ENCODE assay signal across 1 cellular context in the genomic region with DNA sequence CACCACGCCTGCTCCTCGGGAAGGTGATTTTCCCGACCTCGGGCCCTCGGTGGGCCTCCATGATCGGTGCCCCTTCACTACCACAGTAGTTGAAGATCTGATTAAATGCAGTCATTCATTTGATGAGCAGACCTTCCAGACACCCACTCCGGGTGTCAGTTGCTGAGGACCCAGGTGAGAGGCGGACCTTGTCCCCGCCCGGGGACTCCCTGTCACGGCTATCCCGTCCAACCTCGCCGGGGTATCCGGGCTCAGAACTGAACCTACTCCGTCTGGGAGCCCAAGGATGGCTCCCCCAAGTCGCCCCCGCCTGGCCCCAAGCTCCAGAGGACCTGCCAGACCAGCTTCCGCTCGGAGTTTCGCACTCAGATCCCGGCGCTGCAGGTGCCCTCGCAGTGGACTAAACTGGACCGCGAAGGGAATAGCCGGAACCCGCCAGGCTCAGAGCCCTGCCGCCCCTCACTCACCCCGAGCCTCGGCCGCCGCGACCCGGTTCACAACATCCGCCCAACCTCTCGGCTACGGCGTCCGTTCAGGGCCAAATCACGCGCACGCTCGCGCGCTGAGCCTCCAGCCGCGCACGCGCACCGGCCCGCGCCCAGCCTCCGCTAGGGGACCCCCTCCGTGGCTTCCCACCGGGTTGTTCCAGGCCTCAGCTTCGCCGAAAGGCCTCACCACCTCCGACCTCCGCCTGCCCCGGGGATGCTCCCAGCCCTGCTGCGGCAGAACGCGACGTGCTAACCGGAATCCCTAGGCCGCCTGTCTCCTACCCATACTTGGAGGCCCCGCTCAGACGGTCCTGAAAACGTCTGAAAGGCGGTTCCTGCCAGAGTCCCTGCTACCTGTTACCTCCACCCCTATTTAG.
TF ChIP-seq lines count a peak whose summit lies in the region.

No MANE protein-coding gene starts in this region.

TF ChIP-seq in K562, 482 proteins besides CTCF, POLR2A, EP300 and RAD21 (continued from another document and continues in another):
- TF ChIP-seq HNRNPK (IDR thresholded peaks at IDR 0.05; ENCODE audit: low read depth, low read length, poor library complexity, severe bottlenecking) = peak; percentile 86
- TF ChIP-seq, protein P1, sequence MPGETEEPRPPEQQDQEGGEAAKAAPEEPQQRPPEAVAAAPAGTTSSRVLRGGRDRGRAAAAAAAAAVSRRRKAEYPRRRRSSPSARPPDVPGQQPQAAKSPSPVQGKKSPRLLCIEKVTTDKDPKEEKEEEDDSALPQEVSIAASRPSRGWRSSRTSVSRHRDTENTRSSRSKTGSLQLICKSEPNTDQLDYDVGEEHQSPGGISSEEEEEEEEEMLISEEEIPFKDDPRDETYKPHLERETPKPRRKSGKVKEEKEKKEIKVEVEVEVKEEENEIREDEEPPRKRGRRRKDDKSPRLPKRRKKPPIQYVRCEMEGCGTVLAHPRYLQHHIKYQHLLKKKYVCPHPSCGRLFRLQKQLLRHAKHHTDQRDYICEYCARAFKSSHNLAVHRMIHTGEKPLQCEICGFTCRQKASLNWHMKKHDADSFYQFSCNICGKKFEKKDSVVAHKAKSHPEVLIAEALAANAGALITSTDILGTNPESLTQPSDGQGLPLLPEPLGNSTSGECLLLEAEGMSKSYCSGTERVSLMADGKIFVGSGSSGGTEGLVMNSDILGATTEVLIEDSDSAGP (CRISPR knock-in tag; IDR thresholded peaks at IDR 0.05) = peak; percentile 74
- peak; percentile 90 for TF ChIP-seq POLR2B (IDR thresholded peaks at IDR 0.05; ENCODE audit: low read depth, partially characterized antibody)
- peak; percentile 100 for TF ChIP-seq FIP1L1 (IDR thresholded peaks at IDR 0.05; ENCODE audit: low read depth, low read length, poor library complexity, severe bottlenecking)
- peak; percentile 84 to 87 for TF ChIP-seq FOXK2 (conservative IDR thresholded peaks at IDR 0.05 in 1 of 2, IDR thresholded peaks at IDR 0.05 in 1 of 2; ENCODE audit: low read depth in 2 of 2)
- TF ChIP-seq NONO (IDR thresholded peaks at IDR 0.05; ENCODE audit: low read depth in 2 of 2, low read length in 1 of 2) = no peak; a peak in 1 of 4 replicates
- no peak; the same call in 1 of the 2 replicates for TF ChIP-seq TCFL5 (CRISPR knock-in tag; conservative IDR thresholded peaks at IDR 0.05)
- TF ChIP-seq, protein P2, sequence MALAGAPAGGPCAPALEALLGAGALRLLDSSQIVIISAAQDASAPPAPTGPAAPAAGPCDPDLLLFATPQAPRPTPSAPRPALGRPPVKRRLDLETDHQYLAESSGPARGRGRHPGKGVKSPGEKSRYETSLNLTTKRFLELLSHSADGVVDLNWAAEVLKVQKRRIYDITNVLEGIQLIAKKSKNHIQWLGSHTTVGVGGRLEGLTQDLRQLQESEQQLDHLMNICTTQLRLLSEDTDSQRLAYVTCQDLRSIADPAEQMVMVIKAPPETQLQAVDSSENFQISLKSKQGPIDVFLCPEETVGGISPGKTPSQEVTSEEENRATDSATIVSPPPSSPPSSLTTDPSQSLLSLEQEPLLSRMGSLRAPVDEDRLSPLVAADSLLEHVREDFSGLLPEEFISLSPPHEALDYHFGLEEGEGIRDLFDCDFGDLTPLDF (CRISPR knock-in tag; IDR thresholded peaks at IDR 0.05) = peak; percentile 95
- no peak for TF ChIP-seq MCM3 (IDR thresholded peaks at IDR 0.05)
- TF ChIP-seq CAMTA2 (CRISPR knock-in tag; conservative IDR thresholded peaks at IDR 0.05) = peak; percentile 96; the same call in 1 of the 2 replicates
- TF ChIP-seq MAZ (CRISPR knock-in tag; conservative IDR thresholded peaks at IDR 0.05 in 1 of 2, IDR thresholded peaks at IDR 0.05 in 1 of 2) = peak; percentile 97 to 99
- TF ChIP-seq GTF2F1 (IDR thresholded peaks at IDR 0.05; ENCODE audit: low read depth, low read length) = peak; percentile 80
- no peak for TF ChIP-seq CBX1 (IDR thresholded peaks at IDR 0.05; ENCODE audit: low read depth)
- peak; percentile 62; the same call in 1 of the 2 replicates for TF ChIP-seq BCL6 (CRISPR knock-in tag; IDR thresholded peaks at IDR 0.05)
- TF ChIP-seq ZNF12 (CRISPR knock-in tag; IDR thresholded peaks at IDR 0.05) = peak; percentile 86; the same call in 1 of the 2 replicates
- TF ChIP-seq ETV1 (tag; conservative IDR thresholded peaks at IDR 0.05; ENCODE audit: low read depth) = peak; percentile 83
- TF ChIP-seq SOX6 (IDR thresholded peaks at IDR 0.05) = peak; percentile 60
- TF ChIP-seq, protein P3, sequence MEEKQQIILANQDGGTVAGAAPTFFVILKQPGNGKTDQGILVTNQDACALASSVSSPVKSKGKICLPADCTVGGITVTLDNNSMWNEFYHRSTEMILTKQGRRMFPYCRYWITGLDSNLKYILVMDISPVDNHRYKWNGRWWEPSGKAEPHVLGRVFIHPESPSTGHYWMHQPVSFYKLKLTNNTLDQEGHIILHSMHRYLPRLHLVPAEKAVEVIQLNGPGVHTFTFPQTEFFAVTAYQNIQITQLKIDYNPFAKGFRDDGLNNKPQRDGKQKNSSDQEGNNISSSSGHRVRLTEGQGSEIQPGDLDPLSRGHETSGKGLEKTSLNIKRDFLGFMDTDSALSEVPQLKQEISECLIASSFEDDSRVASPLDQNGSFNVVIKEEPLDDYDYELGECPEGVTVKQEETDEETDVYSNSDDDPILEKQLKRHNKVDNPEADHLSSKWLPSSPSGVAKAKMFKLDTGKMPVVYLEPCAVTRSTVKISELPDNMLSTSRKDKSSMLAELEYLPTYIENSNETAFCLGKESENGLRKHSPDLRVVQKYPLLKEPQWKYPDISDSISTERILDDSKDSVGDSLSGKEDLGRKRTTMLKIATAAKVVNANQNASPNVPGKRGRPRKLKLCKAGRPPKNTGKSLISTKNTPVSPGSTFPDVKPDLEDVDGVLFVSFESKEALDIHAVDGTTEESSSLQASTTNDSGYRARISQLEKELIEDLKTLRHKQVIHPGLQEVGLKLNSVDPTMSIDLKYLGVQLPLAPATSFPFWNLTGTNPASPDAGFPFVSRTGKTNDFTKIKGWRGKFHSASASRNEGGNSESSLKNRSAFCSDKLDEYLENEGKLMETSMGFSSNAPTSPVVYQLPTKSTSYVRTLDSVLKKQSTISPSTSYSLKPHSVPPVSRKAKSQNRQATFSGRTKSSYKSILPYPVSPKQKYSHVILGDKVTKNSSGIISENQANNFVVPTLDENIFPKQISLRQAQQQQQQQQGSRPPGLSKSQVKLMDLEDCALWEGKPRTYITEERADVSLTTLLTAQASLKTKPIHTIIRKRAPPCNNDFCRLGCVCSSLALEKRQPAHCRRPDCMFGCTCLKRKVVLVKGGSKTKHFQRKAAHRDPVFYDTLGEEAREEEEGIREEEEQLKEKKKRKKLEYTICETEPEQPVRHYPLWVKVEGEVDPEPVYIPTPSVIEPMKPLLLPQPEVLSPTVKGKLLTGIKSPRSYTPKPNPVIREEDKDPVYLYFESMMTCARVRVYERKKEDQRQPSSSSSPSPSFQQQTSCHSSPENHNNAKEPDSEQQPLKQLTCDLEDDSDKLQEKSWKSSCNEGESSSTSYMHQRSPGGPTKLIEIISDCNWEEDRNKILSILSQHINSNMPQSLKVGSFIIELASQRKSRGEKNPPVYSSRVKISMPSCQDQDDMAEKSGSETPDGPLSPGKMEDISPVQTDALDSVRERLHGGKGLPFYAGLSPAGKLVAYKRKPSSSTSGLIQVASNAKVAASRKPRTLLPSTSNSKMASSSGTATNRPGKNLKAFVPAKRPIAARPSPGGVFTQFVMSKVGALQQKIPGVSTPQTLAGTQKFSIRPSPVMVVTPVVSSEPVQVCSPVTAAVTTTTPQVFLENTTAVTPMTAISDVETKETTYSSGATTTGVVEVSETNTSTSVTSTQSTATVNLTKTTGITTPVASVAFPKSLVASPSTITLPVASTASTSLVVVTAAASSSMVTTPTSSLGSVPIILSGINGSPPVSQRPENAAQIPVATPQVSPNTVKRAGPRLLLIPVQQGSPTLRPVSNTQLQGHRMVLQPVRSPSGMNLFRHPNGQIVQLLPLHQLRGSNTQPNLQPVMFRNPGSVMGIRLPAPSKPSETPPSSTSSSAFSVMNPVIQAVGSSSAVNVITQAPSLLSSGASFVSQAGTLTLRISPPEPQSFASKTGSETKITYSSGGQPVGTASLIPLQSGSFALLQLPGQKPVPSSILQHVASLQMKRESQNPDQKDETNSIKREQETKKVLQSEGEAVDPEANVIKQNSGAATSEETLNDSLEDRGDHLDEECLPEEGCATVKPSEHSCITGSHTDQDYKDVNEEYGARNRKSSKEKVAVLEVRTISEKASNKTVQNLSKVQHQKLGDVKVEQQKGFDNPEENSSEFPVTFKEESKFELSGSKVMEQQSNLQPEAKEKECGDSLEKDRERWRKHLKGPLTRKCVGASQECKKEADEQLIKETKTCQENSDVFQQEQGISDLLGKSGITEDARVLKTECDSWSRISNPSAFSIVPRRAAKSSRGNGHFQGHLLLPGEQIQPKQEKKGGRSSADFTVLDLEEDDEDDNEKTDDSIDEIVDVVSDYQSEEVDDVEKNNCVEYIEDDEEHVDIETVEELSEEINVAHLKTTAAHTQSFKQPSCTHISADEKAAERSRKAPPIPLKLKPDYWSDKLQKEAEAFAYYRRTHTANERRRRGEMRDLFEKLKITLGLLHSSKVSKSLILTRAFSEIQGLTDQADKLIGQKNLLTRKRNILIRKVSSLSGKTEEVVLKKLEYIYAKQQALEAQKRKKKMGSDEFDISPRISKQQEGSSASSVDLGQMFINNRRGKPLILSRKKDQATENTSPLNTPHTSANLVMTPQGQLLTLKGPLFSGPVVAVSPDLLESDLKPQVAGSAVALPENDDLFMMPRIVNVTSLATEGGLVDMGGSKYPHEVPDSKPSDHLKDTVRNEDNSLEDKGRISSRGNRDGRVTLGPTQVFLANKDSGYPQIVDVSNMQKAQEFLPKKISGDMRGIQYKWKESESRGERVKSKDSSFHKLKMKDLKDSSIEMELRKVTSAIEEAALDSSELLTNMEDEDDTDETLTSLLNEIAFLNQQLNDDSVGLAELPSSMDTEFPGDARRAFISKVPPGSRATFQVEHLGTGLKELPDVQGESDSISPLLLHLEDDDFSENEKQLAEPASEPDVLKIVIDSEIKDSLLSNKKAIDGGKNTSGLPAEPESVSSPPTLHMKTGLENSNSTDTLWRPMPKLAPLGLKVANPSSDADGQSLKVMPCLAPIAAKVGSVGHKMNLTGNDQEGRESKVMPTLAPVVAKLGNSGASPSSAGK (IDR thresholded peaks at IDR 0.05) = no peak
- TF ChIP-seq POU5F1 (IDR thresholded peaks at IDR 0.05; ENCODE audit: borderline replicate concordance, low read depth, low read length, partially characterized antibody) = peak; percentile 100
- no peak for TF ChIP-seq KLF10 (CRISPR knock-in tag; IDR thresholded peaks at IDR 0.05)
- no peak for TF ChIP-seq ZNF354B (CRISPR knock-in tag; IDR thresholded peaks at IDR 0.05)
- TF ChIP-seq ZNF282 (CRISPR knock-in tag; IDR thresholded peaks at IDR 0.05) = no peak
- TF ChIP-seq HSF4 (CRISPR knock-in tag; IDR thresholded peaks at IDR 0.05; ENCODE audit: borderline replicate concordance) = no peak
- peak; percentile 72; the same call in 1 of the 2 replicates for TF ChIP-seq CHCHD3 (CRISPR knock-in tag; IDR thresholded peaks at IDR 0.05)
- TF ChIP-seq BACH1 (tag; IDR thresholded peaks at IDR 0.05) = no peak
- peak; percentile 97 for TF ChIP-seq POLR2G (IDR thresholded peaks at IDR 0.05; ENCODE audit: low read depth, low read length)
- peak; percentile 97 for TF ChIP-seq NR4A1 (CRISPR knock-in tag; IDR thresholded peaks at IDR 0.05)
- no peak; the same call in 1 of the 2 replicates for TF ChIP-seq NR4A1 (tag; IDR thresholded peaks at IDR 0.05)
- peak; percentile 99 for TF ChIP-seq KDM2B (CRISPR knock-in tag; IDR thresholded peaks at IDR 0.05)
- TF ChIP-seq ZNF311 (CRISPR knock-in tag; IDR thresholded peaks at IDR 0.05) = no peak; the same call in 1 of the 2 replicates
- TF ChIP-seq ZBTB1 (CRISPR knock-in tag; IDR thresholded peaks at IDR 0.05; ENCODE audit: borderline replicate concordance, low read depth) = peak; percentile 78; the same call in 1 of the 2 replicates
- TF ChIP-seq, protein P4, sequence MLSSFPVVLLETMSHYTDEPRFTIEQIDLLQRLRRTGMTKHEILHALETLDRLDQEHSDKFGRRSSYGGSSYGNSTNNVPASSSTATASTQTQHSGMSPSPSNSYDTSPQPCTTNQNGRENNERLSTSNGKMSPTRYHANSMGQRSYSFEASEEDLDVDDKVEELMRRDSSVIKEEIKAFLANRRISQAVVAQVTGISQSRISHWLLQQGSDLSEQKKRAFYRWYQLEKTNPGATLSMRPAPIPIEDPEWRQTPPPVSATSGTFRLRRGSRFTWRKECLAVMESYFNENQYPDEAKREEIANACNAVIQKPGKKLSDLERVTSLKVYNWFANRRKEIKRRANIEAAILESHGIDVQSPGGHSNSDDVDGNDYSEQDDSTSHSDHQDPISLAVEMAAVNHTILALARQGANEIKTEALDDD (IDR thresholded peaks at IDR 0.05) = no peak
- no peak for TF ChIP-seq TRIM28 (IDR thresholded peaks at IDR 0.05)
- peak; percentile 60; the same call in 1 of the 2 replicates for TF ChIP-seq ZNF134 (CRISPR knock-in tag; conservative IDR thresholded peaks at IDR 0.05)
- no peak for TF ChIP-seq ARNT (IDR thresholded peaks at IDR 0.05)
- no peak for TF ChIP-seq EZH2 (IDR thresholded peaks at IDR 0.05; ENCODE audit: borderline replicate concordance, low read depth, low read length)
- TF ChIP-seq MCM7 (IDR thresholded peaks at IDR 0.05) = no peak
- no peak for TF ChIP-seq ZNF77 (CRISPR knock-in tag; IDR thresholded peaks at IDR 0.05)
- TF ChIP-seq ELF2 (CRISPR knock-in tag; IDR thresholded peaks at IDR 0.05) = 0 out of 2 replicates have a peak, but pooled peaks have one; percentile 44
- peak; percentile 64; the same call in 1 of the 2 replicates for TF ChIP-seq ZNF143 (CRISPR knock-in tag; IDR thresholded peaks at IDR 0.05)
- TF ChIP-seq TARDBP (IDR thresholded peaks at IDR 0.05) = peak; percentile 96
- peak; percentile 75 for TF ChIP-seq ARHGAP35 (IDR thresholded peaks at IDR 0.05; ENCODE audit: partially characterized antibody)
- no peak; a peak in 2 of 4 replicates for TF ChIP-seq FOXA3 (CRISPR knock-in tag; conservative IDR thresholded peaks at IDR 0.05 in 1 of 2, IDR thresholded peaks at IDR 0.05 in 1 of 2)
- TF ChIP-seq KDM4B (IDR thresholded peaks at IDR 0.05; ENCODE audit: borderline replicate concordance in 2 of 2, low read depth in 1 of 2) = peak in 1 of 2 experiments; percentile 90; a peak in 1 of 4 replicates
- TF ChIP-seq, protein P5, sequence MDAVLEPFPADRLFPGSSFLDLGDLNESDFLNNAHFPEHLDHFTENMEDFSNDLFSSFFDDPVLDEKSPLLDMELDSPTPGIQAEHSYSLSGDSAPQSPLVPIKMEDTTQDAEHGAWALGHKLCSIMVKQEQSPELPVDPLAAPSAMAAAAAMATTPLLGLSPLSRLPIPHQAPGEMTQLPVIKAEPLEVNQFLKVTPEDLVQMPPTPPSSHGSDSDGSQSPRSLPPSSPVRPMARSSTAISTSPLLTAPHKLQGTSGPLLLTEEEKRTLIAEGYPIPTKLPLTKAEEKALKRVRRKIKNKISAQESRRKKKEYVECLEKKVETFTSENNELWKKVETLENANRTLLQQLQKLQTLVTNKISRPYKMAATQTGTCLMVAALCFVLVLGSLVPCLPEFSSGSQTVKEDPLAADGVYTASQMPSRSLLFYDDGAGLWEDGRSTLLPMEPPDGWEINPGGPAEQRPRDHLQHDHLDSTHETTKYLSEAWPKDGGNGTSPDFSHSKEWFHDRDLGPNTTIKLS (IDR thresholded peaks at IDR 0.05; ENCODE audit: borderline replicate concordance, low read depth) = peak; percentile 46
- TF ChIP-seq STAG1 (CRISPR knock-in tag; IDR thresholded peaks at IDR 0.05; ENCODE audit: borderline replicate concordance) = no peak
- no peak for TF ChIP-seq NFXL1 (CRISPR knock-in tag; IDR thresholded peaks at IDR 0.05)
